ENCODE assay signal across 22 cellular contexts in the genomic region with DNA sequence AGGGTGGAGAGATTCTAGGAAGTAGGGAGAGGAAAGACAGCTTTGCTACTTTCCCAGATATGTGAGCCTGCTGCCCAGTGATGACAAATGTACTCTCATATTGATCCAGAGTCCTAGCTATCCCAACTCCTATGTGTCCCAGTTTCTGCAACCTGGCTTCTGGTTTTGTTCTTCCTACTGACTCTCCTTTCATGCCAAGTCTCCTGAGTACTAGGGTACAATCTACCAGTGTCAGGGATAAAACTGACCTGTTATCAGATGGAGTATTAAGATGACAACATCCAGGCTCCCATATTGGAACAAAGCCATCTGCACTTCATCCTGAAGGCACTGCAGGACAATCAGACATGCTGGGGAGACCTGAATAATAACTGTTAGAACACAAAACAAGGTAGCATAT.
"Had no signal": no experiment of that assay in that cellular context is flagged by ENCODE, and none has a peak within 500 bp of the region (broad histone marks: within the 10 kb centered on the region; RNA-seq: fewer than 3 reads in every experiment).

No MANE protein-coding gene starts in this region.

- ATAC-seq: naive thymus-derived CD4-positive, alpha-beta T cell; T-helper 17 cell had no signal

- H3K9me3 ChIP-seq: gastroesophageal sphincter, ovary, suprapubic skin, tibial nerve had no signal

- DNase-seq: activated CD4-positive, alpha-beta memory T cell treated with anti-CD3 and anti-CD28 coated beads, Interleukin-2, amount 10 ng/mL, durations not matched to agents 7 days and 5 days; activated CD4-positive, alpha-beta T cell treated with anti-CD3 and anti-CD28 coated beads for 1 hour; activated CD4-positive, alpha-beta T cell treated with anti-CD3 and anti-CD28 coated beads, Interleukin-2, amount 10 ng/mL, durations not matched to agents 7 days and 5 days; activated CD8-positive, alpha-beta memory T cell treated with anti-CD3 and anti-CD28 coated beads, Interleukin-2, amount 50 U/mL, for 48 hours; activated gamma-delta T cell; activated naive CD4-positive, alpha-beta T cell treated with anti-CD3 and anti-CD28 coated beads, Interleukin-2, amount 10 ng/mL, durations not matched to agents 7 days and 5 days; activated naive CD8-positive, alpha-beta T cell treated with anti-CD3 and anti-CD28 coated beads, Interleukin-2, amount 10 ng/mL, durations not matched to agents 7 days and 5 days; activated T-cell treated with anti-CD3 and anti-CD28 coated beads, Interleukin-2, amount 50 U/mL, for 24 hours; amniotic stem cell; caudate nucleus; cortex of kidney; islet precursor cell; midbrain; naive thymus-derived CD4-positive, alpha-beta T cell; ovary; retina; stimulated activated naive CD4-positive, alpha-beta T cell; T-helper 17 cell had no signal

- H3K36me3 ChIP-seq: gastroesophageal sphincter, ovary, suprapubic skin, tibial nerve had no signal

- H3K27me3 ChIP-seq: gastroesophageal sphincter, hepatocyte, ovary, suprapubic skin, tibial nerve had no signal

- H3K27ac ChIP-seq: gastroesophageal sphincter, hepatocyte, ovary, suprapubic skin had no signal

- H3K4me3 ChIP-seq: gastroesophageal sphincter, hepatocyte, ovary, suprapubic skin, tibial nerve had no signal

- H3K4me1 ChIP-seq: gastroesophageal sphincter, suprapubic skin had no signal
